ENCODE assay signal across 20 cellular contexts in the genomic region with DNA sequence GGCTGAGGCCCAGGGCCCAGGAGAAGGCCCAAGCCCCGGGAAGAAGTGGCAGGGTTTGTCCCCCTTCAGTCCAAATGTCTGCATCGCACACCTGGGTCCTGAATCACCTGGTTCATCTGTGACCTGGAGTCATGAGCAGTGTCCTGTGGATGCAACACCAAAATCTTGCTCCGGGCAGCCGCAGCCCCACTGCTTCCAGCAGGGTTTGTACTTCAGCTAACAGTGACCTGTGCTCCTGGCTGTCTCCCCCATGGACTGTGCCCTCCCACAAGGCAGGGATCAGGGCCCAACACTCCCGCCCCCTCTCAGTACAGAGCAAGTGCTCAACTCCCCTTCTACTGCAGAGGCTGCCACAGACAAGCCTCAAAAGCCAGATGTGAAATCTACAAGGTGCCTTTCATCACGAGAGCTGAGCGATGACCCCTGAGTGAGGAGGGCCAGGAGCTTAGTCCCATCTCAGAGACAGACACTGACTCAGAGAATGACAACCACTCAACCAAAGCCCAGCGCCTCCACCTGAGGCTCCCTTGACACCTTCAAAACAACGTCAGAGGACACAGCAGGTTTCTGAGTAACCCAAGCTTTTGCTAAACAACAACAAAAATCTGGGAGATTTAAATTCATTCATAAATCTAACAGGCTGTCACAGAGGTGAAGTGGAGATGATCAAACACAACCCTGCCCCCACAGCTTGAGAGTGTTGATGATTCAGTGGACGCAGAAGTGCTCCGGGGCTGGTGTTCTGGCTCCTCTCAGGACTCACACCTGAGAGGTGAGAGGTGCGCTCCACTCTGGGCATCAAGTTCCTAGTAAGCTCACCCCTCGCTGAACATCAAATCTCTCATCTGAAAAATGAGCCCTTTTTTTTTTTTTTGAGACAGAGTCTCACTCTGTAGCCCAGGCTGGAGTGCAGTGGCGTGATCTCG. TPM values are rescaled to one million over a fixed set of nuclear protein-coding genes. Genes with fewer than 3 reads are reported as not detected.
A peak's percentile ranks its signal among the peaks of the same experiment; 100 is the strongest.
DNase-seq lines count a peak whose midpoint lies in the region; FAIRE-seq and TF ChIP-seq lines count a peak whose summit lies in the region.
"Had no signal": no experiment of that assay in that cellular context is flagged by ENCODE, and none has a peak within 500 bp of the region (broad histone marks: within the 10 kb centered on the region; RNA-seq: fewer than 3 reads in every experiment).

No MANE protein-coding gene starts in this region.

- no TSS peak for BruUV-seq in OCI-LY7 (replicated peaks; lab: Mats Ljungman, UMichigan)

- POLR2A ChIA-PET in OCI-LY7 (lab: Charles Lee) (interaction anchor here (0.7 to 1.3 kb wide), 3 partner anchors 9 to 826 kb away, joined by 3 to 4 read pairs (median 3); no protein-coding TSS in a partner anchor), SK-N-SH (lab: Yijun Ruan, JAX) (no interaction called here)

- intact Hi-C loops in OCI-LY7 (cut with micrococcal nuclease; ENCODE audit: unreplicated experiment): loop anchor here (10.0 kb wide), 1 partner anchor 73 kb away; a partner anchor contains a TSS

- CTCF ChIA-PET in OCI-LY7 (lab: Charles Lee; ENCODE audit: unreplicated experiment) (interaction anchor here (1.0 kb wide), 1 partner anchor 25 kb away, joined by 3 read pairs; no protein-coding TSS in a partner anchor), SK-N-SH (lab: Yijun Ruan, JAX) (interaction anchor here (0.6 to 1.8 kb wide), 4 partner anchors 9 to 430 kb away, joined by 3 to 5 read pairs (median 4); no protein-coding TSS in a partner anchor)

- H3K27me3 ChIP-seq in SK-N-SH (ENCODE audit: insufficient read depth): no peaks in the 10 kb centered on the region
- H3K27me3 ChIP-seq: SJCRH30 had no signal

- no peaks in the 10 kb centered on the region for H3K9me3 ChIP-seq in OCI-LY7 (ENCODE audit: low read length)
- no peaks in the 10 kb centered on the region for H3K9me3 ChIP-seq in SK-N-SH
- H3K9me3 ChIP-seq: SJCRH30 had no signal

- no peak for FAIRE-seq in GM19239 (lab: Jason Lieb, UNC)
- FAIRE-seq: frontal cortex, G401.6 had no signal

- no peak for TF ChIP-seq RAD21 in SK-N-SH (IDR thresholded peaks at IDR 0.05; ENCODE audit: low read length)

- peaks cover 52% of the 10 kb centered on the region for H3K36me3 ChIP-seq in OCI-LY7 (ENCODE audit: insufficient read depth, low read length)
- peaks cover 0 to 5% of the 10 kb centered on the region in 2 experiments for H3K36me3 ChIP-seq in SK-N-SH (replicated peaks in 1 of 2; ENCODE audit: control insufficient read depth in 1 of 2, insufficient read depth in 2 of 2, low read length in 1 of 2)
- H3K36me3 ChIP-seq: SJCRH30 had no signal

- peak overlapping the region; percentile 84 for H3K4me2 ChIP-seq in OCI-LY7 (ENCODE audit: low read length)
- H3K4me2 ChIP-seq in SK-N-SH: no peak overlapping the region

- DNase-seq in NCI-H2029 (lab: John Stamatoyannopoulos, UW) (peak; percentile 14), NCI-H2029 treated with DMSO at 0.1 percent for 48 hours (lab: John Stamatoyannopoulos, UW) (no peak), OCI-LY7 (ENCODE audit: low spot score) (no peak), kidney tubule cell (ENCODE audit: low spot score) (peak; percentile 59), SK-N-SH (no peak), NCI-H187 treated with DMSO at 0.1 percent for 48 hours (lab: John Stamatoyannopoulos, UW) (no peak), GM19239 (ENCODE audit: insufficient read length, low spot score) (no peak)
- DNase-seq: activated CD4-positive, alpha-beta T cell treated with anti-CD3 and anti-CD28 coated beads, Interleukin-2, amount 10 ng/mL, durations not matched to agents 7 days and 5 days; activated naive CD8-positive, alpha-beta T cell treated with anti-CD3 and anti-CD28 coated beads for 36 hours; activated T-cell treated with anti-CD3 and anti-CD28 coated beads for 4 hours; caudate nucleus; CD8-positive, alpha-beta memory T cell; SJCRH30; stimulated activated naive CD8-positive, alpha-beta T cell treated with anti-CD3 and anti-CD28 coated beads, Interleukin-15, Interleukin-2, amounts not matched to agents 100 U/mL and 50 U/mL, for 24 hours; T-helper 9 cell had no signal

- H3K9ac ChIP-seq in SK-N-SH: no peak overlapping the region

- H2AFZ ChIP-seq in OCI-LY7 (ENCODE audit: low read length): no peak overlapping the region
- no peak overlapping the region for H2AFZ ChIP-seq in SK-N-SH (ENCODE audit: low read depth)

- WGBS in SK-N-SH (ENCODE audit: low lambda C conversion rate): 92% methylated on average over 11 of the region's 15 CpGs

- H3K79me2 ChIP-seq in OCI-LY7 (ENCODE audit: insufficient read depth, low read depth, low read length): peaks cover 55% of the 10 kb centered on the region
- peaks cover 32% of the 10 kb centered on the region for H3K79me2 ChIP-seq in SK-N-SH (ENCODE audit: insufficient read depth)

- no peaks in the 10 kb centered on the region for H3K9me2 ChIP-seq in OCI-LY7 (ENCODE audit: insufficient read depth, low read length)
- no peaks in the 10 kb centered on the region for H3K9me2 ChIP-seq in SK-N-SH

- H3F3A ChIP-seq in SK-N-SH (replicated peaks; ENCODE audit: insufficient read depth): peaks cover 3% of the 10 kb centered on the region

- peaks cover 16% of the 10 kb centered on the region for H4K20me1 ChIP-seq in OCI-LY7 (ENCODE audit: insufficient read depth, low read length)
- peaks cover 36% of the 10 kb centered on the region for H4K20me1 ChIP-seq in SK-N-SH (ENCODE audit: insufficient read depth)

- TF ChIP-seq CTCF in OCI-LY7 (conservative IDR thresholded peaks at IDR 0.05; ENCODE audit: low read length) (no peak), SK-N-SH (IDR thresholded peaks at IDR 0.05) (no peak)

- no peak for TF ChIP-seq EP300 in SK-N-SH (IDR thresholded peaks at IDR 0.05; ENCODE audit: borderline replicate concordance in 1 of 2, low read depth in 1 of 2, low read length in 1 of 2)

- H3K4me3 ChIP-seq in OCI-LY7 (ENCODE audit: low read depth, low read length, poor library complexity, severe bottlenecking) (peak overlapping the region; percentile 61), SK-N-SH (ENCODE audit: low read depth in 2 of 2, low read length in 1 of 2) (no peak overlapping the region)
- H3K4me3 ChIP-seq: SJCRH30 had no signal

- H3K4me1 ChIP-seq in OCI-LY7 (ENCODE audit: insufficient read depth, low read length, poor library complexity, severe bottlenecking) (peaks cover 84% of the 10 kb centered on the region), SK-N-SH (ENCODE audit: control insufficient read depth in 1 of 2, insufficient read depth in 2 of 2, low read depth in 1 of 2, low read length in 1 of 2) (peaks cover 6 to 17% of the 10 kb centered on the region in 2 experiments; a peak in 2 of 4 replicates)
- H3K4me1 ChIP-seq: SJCRH30 had no signal

- H3K27ac ChIP-seq in OCI-LY7 (ENCODE audit: low read depth, low read length, poor library complexity, severe bottlenecking) (peak overlapping the region; percentile 91), temporal lobe (ENCODE audit: low read depth, low read length) (peak overlapping the region; percentile 47), SK-N-SH (ENCODE audit: low read depth in 2 of 2, low read length in 1 of 2) (no peak overlapping the region)
- H3K27ac ChIP-seq: SJCRH30 had no signal

TF ChIP-seq in SK-N-SH, 30 proteins besides CTCF, POLR2A, EP300 and RAD21 (continues in another document):
- TF ChIP-seq GATA2 (CRISPR knock-in tag; IDR thresholded peaks at IDR 0.05) (no peak), FOXJ3 (CRISPR knock-in tag; IDR thresholded peaks at IDR 0.05) (no peak), TAF1 (IDR thresholded peaks at IDR 0.05; ENCODE audit: borderline replicate concordance, low read depth, low read length) (no peak), FOSL2 (IDR thresholded peaks at IDR 0.05; ENCODE audit: borderline replicate concordance, low read depth) (no peak), POLR2AphosphoS5 (IDR thresholded peaks at IDR 0.05; ENCODE audit: low read depth, low read length) (no peak), JUND (IDR thresholded peaks at IDR 0.05) (no peak)
- TF ChIP-seq, protein P1, sequence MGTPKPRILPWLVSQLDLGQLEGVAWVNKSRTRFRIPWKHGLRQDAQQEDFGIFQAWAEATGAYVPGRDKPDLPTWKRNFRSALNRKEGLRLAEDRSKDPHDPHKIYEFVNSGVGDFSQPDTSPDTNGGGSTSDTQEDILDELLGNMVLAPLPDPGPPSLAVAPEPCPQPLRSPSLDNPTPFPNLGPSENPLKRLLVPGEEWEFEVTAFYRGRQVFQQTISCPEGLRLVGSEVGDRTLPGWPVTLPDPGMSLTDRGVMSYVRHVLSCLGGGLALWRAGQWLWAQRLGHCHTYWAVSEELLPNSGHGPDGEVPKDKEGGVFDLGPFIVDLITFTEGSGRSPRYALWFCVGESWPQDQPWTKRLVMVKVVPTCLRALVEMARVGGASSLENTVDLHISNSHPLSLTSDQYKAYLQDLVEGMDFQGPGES (IDR thresholded peaks at IDR 0.05; ENCODE audit: low read depth, low read length): no peak
- TF ChIP-seq, protein P2, sequence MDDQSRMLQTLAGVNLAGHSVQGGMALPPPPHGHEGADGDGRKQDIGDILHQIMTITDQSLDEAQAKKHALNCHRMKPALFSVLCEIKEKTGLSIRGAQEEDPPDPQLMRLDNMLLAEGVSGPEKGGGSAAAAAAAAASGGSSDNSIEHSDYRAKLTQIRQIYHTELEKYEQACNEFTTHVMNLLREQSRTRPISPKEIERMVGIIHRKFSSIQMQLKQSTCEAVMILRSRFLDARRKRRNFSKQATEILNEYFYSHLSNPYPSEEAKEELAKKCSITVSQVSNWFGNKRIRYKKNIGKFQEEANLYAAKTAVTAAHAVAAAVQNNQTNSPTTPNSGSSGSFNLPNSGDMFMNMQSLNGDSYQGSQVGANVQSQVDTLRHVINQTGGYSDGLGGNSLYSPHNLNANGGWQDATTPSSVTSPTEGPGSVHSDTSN (IDR thresholded peaks at IDR 0.05): no peak
- TF ChIP-seq, protein P3, sequence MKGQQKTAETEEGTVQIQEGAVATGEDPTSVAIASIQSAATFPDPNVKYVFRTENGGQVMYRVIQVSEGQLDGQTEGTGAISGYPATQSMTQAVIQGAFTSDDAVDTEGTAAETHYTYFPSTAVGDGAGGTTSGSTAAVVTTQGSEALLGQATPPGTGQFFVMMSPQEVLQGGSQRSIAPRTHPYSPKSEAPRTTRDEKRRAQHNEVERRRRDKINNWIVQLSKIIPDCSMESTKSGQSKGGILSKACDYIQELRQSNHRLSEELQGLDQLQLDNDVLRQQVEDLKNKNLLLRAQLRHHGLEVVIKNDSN (IDR thresholded peaks at IDR 0.05; ENCODE audit: borderline replicate concordance, low read depth): no peak

RNA-seq across cellular contexts. Expression of a gene that starts 3.4 kb away (rescaled TPM):
- total RNA-seq in OCI-LY7 (2014; rRNA removed; shearing (Covaris generic)): 55.1 and 80.7 TPM in 2 replicates
- total RNA-seq in OCI-LY7 (2022) (85.3 and 93.9 TPM in 2 replicates), temporal lobe (42.0 TPM)
- 55.9 and 80.8 TPM in 2 replicates for polyA plus RNA-seq in SK-N-SH (2012; rRNA removed)
- polyA plus RNA-seq in SK-N-SH (2012; cell fraction: cytosol; rRNA removed): 31.0 and 38.2 TPM in 2 replicates
- 228 and 274 TPM in 2 replicates for polyA plus RNA-seq in SK-N-SH (2012; cell fraction: nucleus; rRNA removed)

RNA-seq across cellular contexts. Expression of a gene that starts 47.4 kb away (rescaled TPM):
- not detected in 2 replicates for total RNA-seq in OCI-LY7 (2014; rRNA removed; shearing (Covaris generic))
- not detected in 2 replicates for total RNA-seq in OCI-LY7 (2022)
- not detected for total RNA-seq in temporal lobe
- polyA plus RNA-seq in SK-N-SH (2012; rRNA removed): not detected in 2 replicates
- not detected in 2 replicates for polyA plus RNA-seq in SK-N-SH (2012; cell fraction: cytosol; rRNA removed)
- polyA plus RNA-seq in SK-N-SH (2012; cell fraction: nucleus; rRNA removed): not detected in 2 replicates
- total RNA-seq: A172; activated CD4-positive, alpha-beta T cell treated with anti-CD3 and anti-CD28 coated beads, Interleukin-2, amount 10 ng/mL, durations not matched to agents 7 days and 5 days; activated naive CD8-positive, alpha-beta T cell treated with anti-CD3 and anti-CD28 coated beads for 36 hours; CD8-positive, alpha-beta memory T cell; frontal cortex; mesenteric fat pad; SJCRH30 had no signal
- polyA plus RNA-seq: CD8-positive, alpha-beta memory T cell had no signal

Comparison
In these comparisons a context has a peak if more than half of its experiments do, and no peak if none do; other contexts are left out.
1. DNase-seq: peak in NCI-H2029 (single experiment) and kidney tubule cell (single experiment); none in NCI-H2029 treated with DMSO at 0.1 percent for 48 hours (single experiment), OCI-LY7 (single experiment), SK-N-SH (single experiment), NCI-H187 treated with DMSO at 0.1 percent for 48 hours (single experiment) and GM19239 (single experiment).
2. H3K27ac ChIP-seq: peak in OCI-LY7 (single experiment) and temporal lobe (single experiment); none in SK-N-SH (0 of 2).